Comparison of ENCODE assay signal across 23 cellular contexts in the genomic region with DNA sequence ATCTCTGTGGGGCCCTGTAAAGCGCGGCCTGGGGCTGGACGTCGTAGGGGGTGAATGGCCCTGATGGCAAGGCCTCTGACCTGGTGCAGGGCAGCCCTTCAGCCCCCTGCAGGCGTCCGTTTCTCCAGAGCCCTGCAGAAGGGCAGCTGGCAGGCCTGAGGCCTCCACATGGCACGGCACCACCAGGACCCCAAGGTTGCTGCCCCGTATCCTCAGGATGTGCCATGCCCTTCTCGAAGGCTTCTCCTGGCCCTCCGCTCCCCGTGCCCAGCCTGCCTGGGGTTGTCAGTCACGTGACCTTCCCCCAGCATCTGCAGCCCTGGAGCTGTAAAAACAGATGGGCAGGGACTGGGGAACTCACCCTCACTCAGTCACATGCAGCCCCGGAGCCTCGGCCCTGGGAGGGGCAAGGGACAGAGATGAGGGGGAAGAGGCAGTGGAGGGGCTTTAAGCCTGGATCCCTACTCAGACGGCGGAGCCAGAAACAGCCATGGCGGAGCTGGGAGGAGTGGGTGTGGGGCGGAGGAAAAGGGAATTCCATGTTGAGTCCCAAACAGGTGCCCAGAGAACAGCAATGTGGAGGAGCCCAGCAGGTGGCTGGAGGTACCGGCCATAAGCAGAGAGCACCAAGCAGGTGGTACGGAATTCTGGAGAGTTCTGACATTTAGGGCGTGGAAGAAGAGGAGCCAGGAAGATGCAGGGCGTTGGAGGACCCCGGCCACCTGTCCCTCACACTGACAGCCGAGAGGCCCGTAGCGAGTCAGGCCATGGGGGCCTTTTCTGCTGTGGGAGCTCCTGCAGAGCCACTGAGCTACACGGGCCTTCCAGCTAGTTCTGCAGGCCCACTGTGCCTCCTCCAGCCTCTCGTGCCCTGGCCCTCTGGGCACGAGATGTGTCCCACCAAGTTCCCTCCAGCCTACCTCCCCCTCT.
DNase-seq lines count a peak whose midpoint lies in the region; ATAC-seq, FAIRE-seq and TF ChIP-seq lines count a peak whose summit lies in the region.
"Had no signal": no experiment of that assay in that cellular context is flagged by ENCODE, and none has a peak within 500 bp of the region (broad histone marks: within the 10 kb centered on the region; RNA-seq: fewer than 3 reads in every experiment).

No MANE protein-coding gene starts in this region.

- DNase-seq in CD14-positive monocyte (ENCODE audit: low spot score) (peak; percentile 26), WTC11 (ENCODE audit: low spot score) (no peak), mesenchymal stem cell (no peak), SHP77 treated with DMSO at 0.1 percent for 48 hours (lab: John Stamatoyannopoulos, UW) (no peak), D721Med (ENCODE audit: insufficient read length, low spot score) (no peak)
- no peak for DNase-seq in stimulated activated CD4-positive, alpha-beta T cell treated with anti-CD3 and anti-CD28 coated beads, Interleukin-2, amount 100 ng/mL, for 48 hours
- DNase-seq in activated CD4-positive, alpha-beta T cell treated with anti-CD3 and anti-CD28 coated beads, Interleukin-2, amount 10 ng/mL, durations not matched to agents 24 days and 14 days = no peak
- DNase-seq: activated naive CD4-positive, alpha-beta T cell; esophagus squamous epithelium; hippocampal formation; immature natural killer cell; NCI-H1417 treated with DMSO at 0.1 percent for 48 hours; nephron progenitor cell; stimulated activated CD8-positive, alpha-beta memory T cell treated with anti-CD3 and anti-CD28 coated beads, Interleukin-4, amount 100 ng/mL, for 48 hours; transverse colon had no signal

- H2BK12ac ChIP-seq in mesenchymal stem cell (ENCODE audit: low read length in 2 of 2) = peak overlapping the region; percentile 10 to 31

- H3K27ac Mint-ChIP-seq in CD14-positive monocyte = no peak overlapping the region
- H3K27ac Mint-ChIP-seq in WTC11 = no peak overlapping the region
- no peak overlapping the region for H3K27ac Mint-ChIP-seq in activated CD4-positive, alpha-beta T cell treated with anti-CD3 and anti-CD28 coated beads, Interleukin-2, amount 10 ng/mL, durations not matched to agents 24 days and 14 days
- H3K27ac Mint-ChIP-seq: immature natural killer cell, nephron progenitor cell had no signal

- H3K9me3 ChIP-seq in mesenchymal stem cell (ENCODE audit: control insufficient read depth, low read length) = no peaks in the 10 kb centered on the region
- H3K9me3 ChIP-seq: esophagus squamous epithelium, left lung, transverse colon had no signal

- peaks cover 39% of the 10 kb centered on the region for H3K4me1 Mint-ChIP-seq in CD14-positive monocyte
- H3K4me1 Mint-ChIP-seq in WTC11 = peaks cover 35% of the 10 kb centered on the region
- H3K4me1 Mint-ChIP-seq in activated CD4-positive, alpha-beta T cell treated with anti-CD3 and anti-CD28 coated beads, Interleukin-2, amount 10 ng/mL, durations not matched to agents 24 days and 14 days = no peaks in the 10 kb centered on the region

- H3K27me3 ChIP-seq in mesenchymal stem cell (ENCODE audit: control insufficient read depth in 1 of 2, insufficient read depth in 1 of 2, low read length in 2 of 2) = no peaks in the 10 kb centered on the region
- H3K27me3 ChIP-seq: esophagus squamous epithelium, left lung, transverse colon had no signal

- TF ChIP-seq CTCF in CD14-positive monocyte (IDR thresholded peaks at IDR 0.05) = no peak
- TF ChIP-seq CTCF in WTC11 (IDR thresholded peaks at IDR 0.05) = no peak
- TF ChIP-seq CTCF in D721Med (IDR thresholded peaks at IDR 0.05; ENCODE audit: insufficient read depth, missing control alignments) = no peak

- intact Hi-C loops in CD14-positive monocyte (cut with micrococcal nuclease) = no loop called here
- intact Hi-C loops in activated CD4-positive, alpha-beta T cell treated with anti-CD3 and anti-CD28 coated beads, Interleukin-2, amount 10 ng/mL, durations not matched to agents 24 days and 14 days (cut with micrococcal nuclease) = no loop called here

- H2BK120ac ChIP-seq in mesenchymal stem cell (ENCODE audit: low read depth, low read length) = no peak overlapping the region

- H3K4ac ChIP-seq in mesenchymal stem cell (ENCODE audit: low read depth in 1 of 2, low read length in 2 of 2) = peak overlapping the region in 1 of 2 experiments; percentile 13

- no peak for FAIRE-seq in D721Med (lab: Jason Lieb, UNC)
- FAIRE-seq: frontal cortex had no signal

- no peak overlapping the region for H2BK5ac ChIP-seq in mesenchymal stem cell (ENCODE audit: low read depth, low read length, poor library complexity, severe bottlenecking)

- H2AK5ac ChIP-seq in mesenchymal stem cell (ENCODE audit: low read length, severe bottlenecking) = no peak overlapping the region

- peaks cover 0 to 19% of the 10 kb centered on the region in 2 experiments for H3K36me3 ChIP-seq in mesenchymal stem cell (ENCODE audit: control insufficient read depth in 1 of 2, insufficient read depth in 2 of 2, low read depth in 1 of 2, low read length in 2 of 2)
- H3K36me3 ChIP-seq: esophagus squamous epithelium, left lung, transverse colon had no signal

- H3K27ac ChIP-seq in mesenchymal stem cell (ENCODE audit: low read length, poor library complexity, severe bottlenecking) = no peak overlapping the region
- H3K27ac ChIP-seq: C4-2B, coronary artery, esophagus squamous epithelium, left lung, parathyroid adenoma, transverse colon had no signal

- peak overlapping the region; percentile 43 for H4K91ac ChIP-seq in mesenchymal stem cell (ENCODE audit: low read length)

- no peak overlapping the region for H3K4me3 Mint-ChIP-seq in CD14-positive monocyte
- H3K4me3 Mint-ChIP-seq in WTC11 = no peak overlapping the region
- no peak overlapping the region for H3K4me3 Mint-ChIP-seq in activated CD4-positive, alpha-beta T cell treated with anti-CD3 and anti-CD28 coated beads, Interleukin-2, amount 10 ng/mL, durations not matched to agents 24 days and 14 days
- H3K4me3 Mint-ChIP-seq: immature natural killer cell, nephron progenitor cell had no signal

- H3K9me3 Mint-ChIP-seq in CD14-positive monocyte = no peaks in the 10 kb centered on the region
- no peaks in the 10 kb centered on the region for H3K9me3 Mint-ChIP-seq in WTC11
- H3K9me3 Mint-ChIP-seq in activated CD4-positive, alpha-beta T cell treated with anti-CD3 and anti-CD28 coated beads, Interleukin-2, amount 10 ng/mL, durations not matched to agents 24 days and 14 days = no peaks in the 10 kb centered on the region
- H3K9me3 Mint-ChIP-seq: immature natural killer cell, nephron progenitor cell had no signal

- no peak overlapping the region for H4K8ac ChIP-seq in mesenchymal stem cell (ENCODE audit: low read length)

- H3K18ac ChIP-seq in mesenchymal stem cell (ENCODE audit: low read depth in 1 of 2, low read length in 2 of 2) = no peak overlapping the region

- H2AFZ ChIP-seq in mesenchymal stem cell (ENCODE audit: low read depth, low read length) = no peak overlapping the region
- H2AFZ ChIP-seq: parathyroid adenoma had no signal

- TF ChIP-seq RAD21 in Ishikawa (IDR thresholded peaks at IDR 0.05; ENCODE audit: low read depth) = no peak

- no peak overlapping the region for H3K4me3 ChIP-seq in mesenchymal stem cell (ENCODE audit: insufficient read depth in 1 of 2, low read depth in 1 of 2, low read length in 2 of 2)
- H3K4me3 ChIP-seq: coronary artery, esophagus squamous epithelium, left lung, transverse colon had no signal

- H3K23ac ChIP-seq in mesenchymal stem cell (ENCODE audit: low read length in 2 of 2) = no peak overlapping the region

- no peak for ATAC-seq in WTC11
- ATAC-seq: activated CD4-positive, CD25-positive, alpha-beta regulatory T cell treated with anti-CD3 and anti-CD28 coated beads, Interleukin-2, amount 50 U/mL, for 24 hours; HCT116; left lung had no signal

- no peak overlapping the region for H3K9ac ChIP-seq in mesenchymal stem cell (ENCODE audit: low read length)
- H3K9ac ChIP-seq: parathyroid adenoma had no signal

- peaks cover 0 to 4% (median 3%) of the 10 kb centered on the region in 3 donors for H3K27me3 Mint-ChIP-seq in CD14-positive monocyte (ENCODE audit: low read depth in 3 of 3)
- no peaks in the 10 kb centered on the region for H3K27me3 Mint-ChIP-seq in WTC11 (ENCODE audit: low read depth)
- no peaks in the 10 kb centered on the region for H3K27me3 Mint-ChIP-seq in activated CD4-positive, alpha-beta T cell treated with anti-CD3 and anti-CD28 coated beads, Interleukin-2, amount 10 ng/mL, durations not matched to agents 24 days and 14 days

- peaks cover 5% of the 10 kb centered on the region for H3K79me1 ChIP-seq in mesenchymal stem cell (replicated peaks; ENCODE audit: low read length, poor library complexity, severe bottlenecking)

- TF ChIP-seq EP300 in Ishikawa (IDR thresholded peaks at IDR 0.05; ENCODE audit: borderline replicate concordance) = no peak

- WGBS in mesenchymal stem cell = 95% methylated on average over 29 of the region's 29 CpGs

- H3K14ac ChIP-seq in mesenchymal stem cell (ENCODE audit: low read length in 2 of 2) = peak overlapping the region in 1 of 2 experiments; percentile 36

- H3K4me2 ChIP-seq in mesenchymal stem cell (ENCODE audit: low read length, poor library complexity, severe bottlenecking) = no peak overlapping the region

- H2BK15ac ChIP-seq in mesenchymal stem cell (ENCODE audit: low read depth, poor library complexity, severe bottlenecking) = no peak overlapping the region

- CTCF ChIA-PET in WTC11 (lab: Charles Lee) = no interaction called here

- peaks cover 26% of the 10 kb centered on the region for H3K4me1 ChIP-seq in mesenchymal stem cell (ENCODE audit: control insufficient read depth, insufficient read depth, low read depth, low read length)
- H3K4me1 ChIP-seq: transverse colon had no signal

- POLR2A ChIA-PET in WTC11 (lab: Charles Lee) = no interaction called here

- H3K36me3 Mint-ChIP-seq in CD14-positive monocyte (peaks cover 7 to 11% of the 10 kb centered on the region in 2 donors), WTC11 (no peaks in the 10 kb centered on the region)
- H3K36me3 Mint-ChIP-seq in activated CD4-positive, alpha-beta T cell treated with anti-CD3 and anti-CD28 coated beads, Interleukin-2, amount 10 ng/mL, durations not matched to agents 24 days and 14 days (ENCODE audit: low read depth) = no peaks in the 10 kb centered on the region

TF ChIP-seq in Ishikawa, 13 proteins besides CTCF, POLR2A, EP300 and RAD21 (continues in another document):
- no peak for TF ChIP-seq TEAD4 (IDR thresholded peaks at IDR 0.05)
- no peak for TF ChIP-seq TCF12 (IDR thresholded peaks at IDR 0.05; ENCODE audit: low read depth)
- no peak for TF ChIP-seq CREB1 (IDR thresholded peaks at IDR 0.05; ENCODE audit: low read depth)
- no peak for TF ChIP-seq MAX (IDR thresholded peaks at IDR 0.05)

TF ChIP-seq in WTC11, 78 proteins besides CTCF, POLR2A, EP300 and RAD21 (continues in another document):
- 0 out of 2 replicates have a peak, but pooled peaks have one; percentile 45 for TF ChIP-seq USF2 (CRISPR knock-in tag; IDR thresholded peaks at IDR 0.05)
